Comparison of ENCODE assay signal across 7 cellular contexts in the genomic region with DNA sequence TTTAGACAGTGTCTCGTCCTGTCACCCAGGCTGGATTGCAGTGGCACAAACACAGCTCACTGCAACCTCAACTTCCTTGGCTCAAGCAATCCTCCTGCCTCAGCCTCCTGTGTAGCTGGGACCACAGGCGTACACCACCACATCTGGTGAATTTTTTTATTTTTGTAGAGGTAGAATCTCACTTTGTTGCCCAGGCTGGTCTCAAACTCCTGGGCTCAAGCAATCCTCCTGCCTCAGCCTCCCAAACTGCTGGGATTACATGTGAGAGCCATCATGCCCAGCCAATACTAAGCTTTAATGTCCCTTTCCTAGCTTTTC. TPM values are rescaled to one million over a fixed set of nuclear protein-coding genes. Genes with fewer than 3 reads are reported as not detected.
DNase-seq lines count a peak whose midpoint lies in the region; ATAC-seq and TF ChIP-seq lines count a peak whose summit lies in the region.
"Not testable (repeated sequence)": the region's sequence is repeated elsewhere in the genome, so short reads cannot be mapped to it uniquely, and the experiment has no call there.

No MANE protein-coding gene starts in this region.

- H3K79me2 ChIP-seq in Karpas-422 (ENCODE audit: low read length), result not testable (repeated sequence)

- CTCF ChIA-PET in Caco-2 (lab: Charles Lee) (interaction anchor here (1.0 to 1.3 kb wide), 2 partner anchors 60 to 127 kb away, joined by 3 to 5 read pairs; no protein-coding TSS in a partner anchor), activated B cell treated with CpG ODN at 0.5 μM for 24 hours (lab: Charles Lee) (interaction anchor here (0.8 to 1.8 kb wide), 3 partner anchors 175 to 220 kb away, joined by 4 to 5 read pairs (median 4); no protein-coding TSS in a partner anchor)

- not testable (repeated sequence) for H3K27me3 Mint-ChIP-seq in Caco-2 (ENCODE audit: insufficient read depth, unreplicated experiment); activated B cell treated with CpG ODN at 0.5 μM for 24 hours; activated T-helper 2 cell treated with anti-CD3 and anti-CD28 coated beads, Interferon-gamma antibody, Interleukin-2, Interleukin-4, amounts not matched to agents 10 μg/mL and 5 μg/mL and 100 μg/mL, durations not matched to agents 14 hours and 24 hours and 36 hours (ENCODE audit: low read depth); dendritic cell treated with granulocyte-macrophage colony-stimulating factor and Interleukin-4, amounts not matched to agents 40 ng/mL and 50 ng/mL, for 4 days; osteocyte (ENCODE audit: unreplicated experiment)

- H3K36me3 Mint-ChIP-seq in Caco-2 (ENCODE audit: insufficient read depth, unreplicated experiment) (peaks cover 22% of the 10 kb centered on the region), activated B cell treated with CpG ODN at 0.5 μM for 24 hours (ENCODE audit: low read depth) (peaks cover 14% of the 10 kb centered on the region)
- H3K36me3 Mint-ChIP-seq in activated T-helper 2 cell treated with anti-CD3 and anti-CD28 coated beads, Interferon-gamma antibody, Interleukin-2, Interleukin-4, amounts not matched to agents 10 μg/mL and 5 μg/mL and 100 μg/mL, durations not matched to agents 14 hours and 24 hours and 36 hours (ENCODE audit: low read depth), result peaks cover 20% of the 10 kb centered on the region
- not testable (repeated sequence) for H3K36me3 Mint-ChIP-seq in dendritic cell treated with granulocyte-macrophage colony-stimulating factor and Interleukin-4, amounts not matched to agents 40 ng/mL and 50 ng/mL, for 4 days (ENCODE audit: low read depth); osteocyte (ENCODE audit: unreplicated experiment)

- intact Hi-C loops in Caco-2 (cut with micrococcal nuclease; ENCODE audit: unreplicated experiment); dendritic cell treated with granulocyte-macrophage colony-stimulating factor and Interleukin-4, amounts not matched to agents 40 ng/mL and 50 ng/mL, for 4 days (cut with micrococcal nuclease); lower lobe of right lung (cut with DNase I): not testable (repeated sequence)
- intact Hi-C loops in activated B cell treated with CpG ODN at 0.5 μM for 24 hours (cut with micrococcal nuclease), result loop anchor here (1.0 to 5.0 kb wide), 6 partner anchors 8 to 178 kb away; a partner anchor contains a TSS
- intact Hi-C loops in activated T-helper 2 cell treated with anti-CD3 and anti-CD28 coated beads, Interferon-gamma antibody, Interleukin-2, Interleukin-4, amounts not matched to agents 10 μg/mL and 5 μg/mL and 100 μg/mL, durations not matched to agents 14 hours and 24 hours and 36 hours (cut with micrococcal nuclease), result loop anchor here (1.0 kb wide), 2 partner anchors 30 to 49 kb away; no protein-coding TSS in a partner anchor

- H3K27ac ChIP-seq in Karpas-422 (ENCODE audit: low read length), result not testable (repeated sequence)
- H3K27ac ChIP-seq in lower lobe of right lung, result peak overlapping the region; percentile 53

- not testable (repeated sequence) for DNase-seq in Caco-2; Karpas-422; activated B cell treated with CpG ODN at 0.5 μM for 24 hours; activated T-helper 2 cell treated with anti-CD3 and anti-CD28 coated beads, Interferon-gamma antibody, Interleukin-2, Interleukin-4, amounts not matched to agents 10 μg/mL and 5 μg/mL and 100 μg/mL, durations not matched to agents 14 hours and 24 hours and 36 hours (ENCODE audit: low spot score); lower lobe of right lung
- peak; percentile 34 for DNase-seq in osteocyte (ENCODE audit: extremely low spot score, unreplicated experiment)

- H3K4me2 ChIP-seq in Karpas-422 (ENCODE audit: low read depth, low read length, poor library complexity, severe bottlenecking), result peak overlapping the region; percentile 83

- H2AFZ ChIP-seq in Karpas-422 (ENCODE audit: low read length), result not testable (repeated sequence)

- not testable (repeated sequence) for BruUV-seq in Caco-2 (replicated peaks; lab: Mats Ljungman, UMichigan)

- H3K4me3 ChIP-seq in Caco-2 (ENCODE audit: low read depth, low read length); lower lobe of right lung: not testable (repeated sequence)
- H3K4me3 ChIP-seq in Karpas-422 (ENCODE audit: low read length), result peak overlapping the region; percentile 60; the same call in 1 of the 2 replicates

- not testable (repeated sequence) for H3K9me3 Mint-ChIP-seq in Caco-2 (ENCODE audit: unreplicated experiment); activated B cell treated with CpG ODN at 0.5 μM for 24 hours; activated T-helper 2 cell treated with anti-CD3 and anti-CD28 coated beads, Interferon-gamma antibody, Interleukin-2, Interleukin-4, amounts not matched to agents 10 μg/mL and 5 μg/mL and 100 μg/mL, durations not matched to agents 14 hours and 24 hours and 36 hours; dendritic cell treated with granulocyte-macrophage colony-stimulating factor and Interleukin-4, amounts not matched to agents 40 ng/mL and 50 ng/mL, for 4 days; osteocyte (ENCODE audit: unreplicated experiment)

- not testable (repeated sequence) for H3K36me3 ChIP-seq in Caco-2 (ENCODE audit: control insufficient read depth, insufficient read depth, low read length); Karpas-422 (ENCODE audit: insufficient read depth, low read length); lower lobe of right lung

- peaks cover 41% of the 10 kb centered on the region for H3K4me1 Mint-ChIP-seq in Caco-2 (ENCODE audit: low read depth, unreplicated experiment)
- peaks cover 67% of the 10 kb centered on the region for H3K4me1 Mint-ChIP-seq in activated B cell treated with CpG ODN at 0.5 μM for 24 hours
- H3K4me1 Mint-ChIP-seq in activated T-helper 2 cell treated with anti-CD3 and anti-CD28 coated beads, Interferon-gamma antibody, Interleukin-2, Interleukin-4, amounts not matched to agents 10 μg/mL and 5 μg/mL and 100 μg/mL, durations not matched to agents 14 hours and 24 hours and 36 hours (ENCODE audit: low read depth), result peaks cover 68% of the 10 kb centered on the region
- H3K4me1 Mint-ChIP-seq in dendritic cell treated with granulocyte-macrophage colony-stimulating factor and Interleukin-4, amounts not matched to agents 40 ng/mL and 50 ng/mL, for 4 days (ENCODE audit: low read depth), result peaks cover 69% of the 10 kb centered on the region
- H3K4me1 Mint-ChIP-seq in osteocyte (ENCODE audit: unreplicated experiment), result peaks cover 55% of the 10 kb centered on the region

- ATAC-seq in activated B cell treated with CpG ODN at 0.5 μM for 24 hours (ENCODE audit: low read depth); lower lobe of right lung: not testable (repeated sequence)

- H3K9ac ChIP-seq in Karpas-422 (ENCODE audit: low read length), result not testable (repeated sequence)

- H3K27ac Mint-ChIP-seq in Caco-2 (ENCODE audit: unreplicated experiment) (peak overlapping the region; percentile 2), activated B cell treated with CpG ODN at 0.5 μM for 24 hours (peak overlapping the region; percentile 66), osteocyte (ENCODE audit: unreplicated experiment) (peak overlapping the region; percentile 85)
- H3K27ac Mint-ChIP-seq in activated T-helper 2 cell treated with anti-CD3 and anti-CD28 coated beads, Interferon-gamma antibody, Interleukin-2, Interleukin-4, amounts not matched to agents 10 μg/mL and 5 μg/mL and 100 μg/mL, durations not matched to agents 14 hours and 24 hours and 36 hours, result peak overlapping the region; percentile 55
- H3K27ac Mint-ChIP-seq in dendritic cell treated with granulocyte-macrophage colony-stimulating factor and Interleukin-4, amounts not matched to agents 40 ng/mL and 50 ng/mL, for 4 days, result peak overlapping the region; percentile 64

- not testable (repeated sequence) for TF ChIP-seq CTCF in Caco-2 (IDR thresholded peaks at IDR 0.05; ENCODE audit: insufficient read depth in 1 of 2, low read depth in 1 of 2, low read length in 1 of 2, severe bottlenecking in 1 of 2, unreplicated experiment in 1 of 2); activated B cell treated with CpG ODN at 0.5 μM for 24 hours (IDR thresholded peaks at IDR 0.05); lower lobe of right lung (IDR thresholded peaks at IDR 0.05); osteocyte (IDR thresholded peaks at IDR 0.05)

- H3K27me3 ChIP-seq in Caco-2 (replicated peaks; ENCODE audit: control insufficient read depth, insufficient read depth, low read length); Karpas-422 (ENCODE audit: low read length); lower lobe of right lung (ENCODE audit: low read depth): not testable (repeated sequence)

- peaks cover 11% of the 10 kb centered on the region; the same call in 1 of the 2 replicates for H4K20me1 ChIP-seq in Karpas-422 (ENCODE audit: insufficient read depth, low read depth, low read length)

- H3K4me1 ChIP-seq in Caco-2 (peaks cover 46% of the 10 kb centered on the region), Karpas-422 (ENCODE audit: low read length) (peaks cover 47% of the 10 kb centered on the region), lower lobe of right lung (peaks cover 71% of the 10 kb centered on the region)

- POLR2A ChIA-PET in Caco-2 (lab: Charles Lee) (interaction anchor here (0.6 kb wide), 2 partner anchors 246 to 376 kb away, joined by 3 to 7 read pairs; no protein-coding TSS in a partner anchor), activated B cell treated with CpG ODN at 0.5 μM for 24 hours (lab: Charles Lee) (interaction anchor here (0.8 to 2.8 kb wide), 19 partner anchors 9 to 267 kb away, joined by 3 to 16 read pairs (median 4); a partner anchor contains a TSS)

- not testable (repeated sequence) for H3K4me3 Mint-ChIP-seq in Caco-2 (ENCODE audit: unreplicated experiment); osteocyte (ENCODE audit: unreplicated experiment)
- H3K4me3 Mint-ChIP-seq in activated B cell treated with CpG ODN at 0.5 μM for 24 hours, result peak overlapping the region; percentile 68
- peak overlapping the region; percentile 37 for H3K4me3 Mint-ChIP-seq in activated T-helper 2 cell treated with anti-CD3 and anti-CD28 coated beads, Interferon-gamma antibody, Interleukin-2, Interleukin-4, amounts not matched to agents 10 μg/mL and 5 μg/mL and 100 μg/mL, durations not matched to agents 14 hours and 24 hours and 36 hours (ENCODE audit: low read depth)
- peak overlapping the region; percentile 57 for H3K4me3 Mint-ChIP-seq in dendritic cell treated with granulocyte-macrophage colony-stimulating factor and Interleukin-4, amounts not matched to agents 40 ng/mL and 50 ng/mL, for 4 days

- not testable (repeated sequence) for H3K9me2 ChIP-seq in Karpas-422 (replicated peaks; ENCODE audit: insufficient read depth, low read length)

- H3K9me3 ChIP-seq in Caco-2; Karpas-422 (ENCODE audit: low read length); lower lobe of right lung: not testable (repeated sequence)

RNA-seq across cellular contexts. Expression of a gene that starts 44.8 kb away (rescaled TPM):
- 65.0 and 67.1 TPM in 2 replicates for total RNA-seq in Caco-2 (2022)
- 2.6 and 3.7 TPM in 2 replicates for total RNA-seq in Karpas-422 (2014; rRNA removed; shearing (Covaris generic); ENCODE audit: low replicate concordance)
- total RNA-seq in activated B cell treated with CpG ODN at 0.5 μM for 24 hours, result 70.6 and 72.9 TPM in 2 replicates
- 39.4 TPM in 2 replicates for total RNA-seq in activated T-helper 2 cell treated with anti-CD3 and anti-CD28 coated beads, Interferon-gamma antibody, Interleukin-2, Interleukin-4, amounts not matched to agents 10 μg/mL and 5 μg/mL and 100 μg/mL, durations not matched to agents 14 hours and 24 hours and 36 hours
- total RNA-seq in lower lobe of right lung, result 39.5 TPM
- total RNA-seq in osteocyte, result 45.4 TPM in 2 replicates

Comparison
In these comparisons a context has a peak if more than half of its experiments do, and no peak if none do; other contexts are left out.
1. H3K27ac Mint-ChIP-seq: peak in every context shown above with its lines; median percentile 85 in osteocyte; 66 in activated B cell treated with CpG ODN at 0.5 μM for 24 hours; 64 in dendritic cell treated with granulocyte-macrophage colony-stimulating factor and Interleukin-4, amounts not matched to agents 40 ng/mL and 50 ng/mL, for 4 days; 55 in activated T-helper 2 cell treated with anti-CD3 and anti-CD28 coated beads, Interferon-gamma antibody, Interleukin-2, Interleukin-4, amounts not matched to agents 10 μg/mL and 5 μg/mL and 100 μg/mL, durations not matched to agents 14 hours and 24 hours and 36 hours; 2 in Caco-2.